Comparison of ENCODE assay signal across 2 cellular contexts in the genomic region with DNA sequence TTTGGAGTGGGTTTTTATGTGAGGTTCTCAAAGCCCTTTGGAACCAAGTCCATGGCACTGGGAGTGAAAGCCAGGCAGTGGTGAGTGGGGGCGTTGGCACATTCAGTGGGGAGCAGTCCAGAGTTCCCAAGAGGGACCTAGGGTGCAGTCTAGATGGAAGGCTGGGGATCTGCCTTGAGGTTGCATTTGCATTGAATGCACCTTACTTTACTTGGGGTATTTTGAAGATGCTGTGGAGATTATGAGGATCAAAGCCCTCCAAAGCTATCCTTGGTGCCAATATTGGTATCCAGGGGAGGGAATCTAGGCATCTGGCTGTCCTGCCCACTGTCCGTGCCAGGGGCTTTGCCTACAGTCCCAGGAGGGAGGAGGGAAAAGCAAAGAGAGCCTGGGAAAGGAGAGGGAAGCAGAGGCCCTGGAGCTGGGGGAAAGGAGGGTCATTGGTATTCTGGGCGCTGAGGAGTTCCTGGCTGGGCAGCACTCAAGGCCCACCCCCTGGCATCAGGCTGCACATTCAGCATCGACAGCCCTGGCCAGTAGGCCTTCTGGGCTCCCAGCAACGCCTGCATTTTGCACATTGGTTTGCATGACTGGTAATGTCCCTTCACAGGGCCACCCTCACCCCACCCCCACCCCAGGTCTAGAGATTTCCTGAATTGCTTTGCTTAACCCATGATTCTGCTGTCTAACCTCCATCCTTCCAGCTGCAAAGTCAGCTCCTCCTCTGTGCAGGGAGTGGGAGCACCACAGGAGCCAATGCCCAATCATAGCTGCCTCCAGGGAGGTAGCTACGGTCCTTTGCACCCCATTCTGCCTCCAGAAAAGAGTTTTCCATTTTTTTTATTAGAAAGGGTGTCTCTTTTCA.
TF ChIP-seq lines count a peak whose summit lies in the region.

No MANE protein-coding gene starts in this region.

TF ChIP-seq in H1, 55 proteins besides CTCF, POLR2A, EP300 and RAD21:
- no peak for TF ChIP-seq TAF1 (IDR thresholded peaks at IDR 0.05; ENCODE audit: low read depth, low read length)
- TF ChIP-seq EZH2 (IDR thresholded peaks at IDR 0.05; ENCODE audit: low read depth, low read length, severe bottlenecking) = no peak
- TF ChIP-seq EGR1 (IDR thresholded peaks at IDR 0.05; ENCODE audit: borderline replicate concordance, low read depth, low read length) = no peak
- TF ChIP-seq, protein P1, sequence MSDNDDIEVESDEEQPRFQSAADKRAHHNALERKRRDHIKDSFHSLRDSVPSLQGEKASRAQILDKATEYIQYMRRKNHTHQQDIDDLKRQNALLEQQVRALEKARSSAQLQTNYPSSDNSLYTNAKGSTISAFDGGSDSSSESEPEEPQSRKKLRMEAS (IDR thresholded peaks at IDR 0.05) = no peak
- TF ChIP-seq TBP (IDR thresholded peaks at IDR 0.05; ENCODE audit: low read depth, low read length) = no peak
- TF ChIP-seq KDM1A (IDR thresholded peaks at IDR 0.05; ENCODE audit: borderline replicate concordance, low read length) = no peak
- no peak for TF ChIP-seq SUZ12 (IDR thresholded peaks at IDR 0.05; ENCODE audit: low read length)
- TF ChIP-seq CBX5 (IDR thresholded peaks at IDR 0.05; ENCODE audit: low read depth, low read length) = no peak

TF ChIP-seq in neural cell, 6 proteins besides CTCF, POLR2A, EP300 and RAD21:
- TF ChIP-seq EZH2 (IDR thresholded peaks at IDR 0.05; ENCODE audit: borderline replicate concordance, insufficient read depth, low read length, poor library complexity, severe bottlenecking) = no peak
- TF ChIP-seq MXI1 (conservative IDR thresholded peaks at IDR 0.05; ENCODE audit: poor library complexity, severe bottlenecking) = no peak
- TF ChIP-seq REST (IDR thresholded peaks at IDR 0.05; ENCODE audit: borderline replicate concordance) = no peak
- TF ChIP-seq TAF1 (IDR thresholded peaks at IDR 0.05; ENCODE audit: low read depth) = no peak
